8 cellular contexts compared by ENCODE assay signal in the genomic region with DNA sequence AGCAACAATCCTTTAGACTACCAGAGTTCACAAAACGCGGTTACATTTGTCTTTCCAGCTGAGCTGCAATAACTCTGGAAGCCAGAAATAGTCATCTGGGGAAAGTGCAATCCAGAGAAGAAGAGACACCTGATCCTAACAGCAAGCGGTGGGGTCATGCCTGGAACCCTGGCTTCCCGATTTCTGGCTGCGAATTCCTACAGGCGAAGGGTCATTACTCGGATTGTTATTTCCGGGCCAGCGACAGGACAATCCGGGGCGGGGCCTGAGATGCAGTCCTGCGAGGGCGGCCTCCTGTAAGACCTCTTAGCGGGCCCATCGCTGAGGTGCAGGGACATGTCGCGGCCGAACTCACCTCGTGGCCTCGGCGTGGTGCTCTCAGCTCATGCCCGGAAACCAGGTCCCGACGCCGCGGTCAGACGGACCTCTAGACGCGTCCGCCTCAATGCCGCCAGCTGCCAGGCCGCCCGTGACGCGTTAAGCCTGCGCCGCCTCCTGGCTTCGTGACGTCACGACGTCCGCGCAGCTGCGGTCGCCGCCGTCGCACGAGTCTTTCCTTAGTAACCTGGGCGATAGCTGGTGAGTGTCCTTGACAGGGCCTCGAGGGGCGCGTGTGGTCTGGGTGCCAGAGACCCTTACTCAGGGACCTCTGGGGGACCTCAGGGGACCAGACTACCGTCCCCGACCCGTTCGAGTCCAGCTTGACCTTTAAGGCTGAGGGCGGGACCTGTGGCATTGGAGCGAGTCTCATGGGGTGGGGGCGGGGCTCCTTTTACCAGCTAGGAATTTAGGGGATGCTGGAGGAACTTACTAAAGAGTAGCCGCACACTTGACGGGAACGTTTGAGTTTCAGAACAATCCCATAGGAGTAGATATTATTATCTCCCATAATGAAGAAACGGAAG. TPM values are rescaled to one million over a fixed set of nuclear protein-coding genes. Genes with fewer than 3 reads are reported as not detected.
DNase-seq lines count a peak whose midpoint lies in the region; ATAC-seq and TF ChIP-seq lines count a peak whose summit lies in the region.

A gene with protein sequence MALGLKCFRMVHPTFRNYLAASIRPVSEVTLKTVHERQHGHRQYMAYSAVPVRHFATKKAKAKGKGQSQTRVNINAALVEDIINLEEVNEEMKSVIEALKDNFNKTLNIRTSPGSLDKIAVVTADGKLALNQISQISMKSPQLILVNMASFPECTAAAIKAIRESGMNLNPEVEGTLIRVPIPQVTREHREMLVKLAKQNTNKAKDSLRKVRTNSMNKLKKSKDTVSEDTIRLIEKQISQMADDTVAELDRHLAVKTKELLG (plus strand): TSS at position 523 of the 905 bp plus-strand sequence. CDS start 6,010 bp downstream, outside the sequence.
A gene with protein sequence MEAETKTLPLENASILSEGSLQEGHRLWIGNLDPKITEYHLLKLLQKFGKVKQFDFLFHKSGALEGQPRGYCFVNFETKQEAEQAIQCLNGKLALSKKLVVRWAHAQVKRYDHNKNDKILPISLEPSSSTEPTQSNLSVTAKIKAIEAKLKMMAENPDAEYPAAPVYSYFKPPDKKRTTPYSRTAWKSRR (minus strand): TSS at position 481 of the 905 bp plus-strand sequence. CDS start 3,348 bp downstream, outside the sequence.

- peak within 1 kb of the TSS; percentile 99 for H3K4me3 Mint-ChIP-seq in T-helper 1 cell treated with Interleukin-12 subunit alpha and Interleukin-12 subunit beta and Interleukin-4 antibody, amounts not matched to agents 30 μg/mL and 1 μg/mL, for 36 hours
- H3K4me3 Mint-ChIP-seq in progenitor cell of endocrine pancreas (ENCODE audit: low read depth), result peak within 1 kb of the TSS; percentile 95

- peaks cover 18% of the 10 kb centered on the region for H3K36me3 ChIP-seq in left ventricle myocardium inferior
- peaks cover 24% of the 10 kb centered on the region for H3K36me3 ChIP-seq in upper lobe of right lung

- no peaks in the 10 kb centered on the region for H3K27me3 Mint-ChIP-seq in T-helper 1 cell treated with Interleukin-12 subunit alpha and Interleukin-12 subunit beta and Interleukin-4 antibody, amounts not matched to agents 30 μg/mL and 1 μg/mL, for 36 hours (ENCODE audit: low read depth)
- H3K27me3 Mint-ChIP-seq in progenitor cell of endocrine pancreas, result no peaks in the 10 kb centered on the region

- peak within 1 kb of the TSS; percentile 100 for H3K27ac Mint-ChIP-seq in T-helper 1 cell treated with Interleukin-12 subunit alpha and Interleukin-12 subunit beta and Interleukin-4 antibody, amounts not matched to agents 30 μg/mL and 1 μg/mL, for 36 hours
- H3K27ac Mint-ChIP-seq in progenitor cell of endocrine pancreas, result peak within 1 kb of the TSS; percentile 99

- H3K27me3 ChIP-seq in left ventricle myocardium inferior (ENCODE audit: low read depth), result no peaks in the 10 kb centered on the region
- no peaks in the 10 kb centered on the region for H3K27me3 ChIP-seq in upper lobe of right lung

- peak within 1 kb of the TSS; percentile 73 for H3K4me3 ChIP-seq in left ventricle myocardium inferior
- H3K4me3 ChIP-seq in upper lobe of right lung, result peak within 1 kb of the TSS; percentile 84

- H3K9me3 Mint-ChIP-seq in T-helper 1 cell treated with Interleukin-12 subunit alpha and Interleukin-12 subunit beta and Interleukin-4 antibody, amounts not matched to agents 30 μg/mL and 1 μg/mL, for 36 hours, result no peaks in the 10 kb centered on the region
- no peaks in the 10 kb centered on the region for H3K9me3 Mint-ChIP-seq in progenitor cell of endocrine pancreas (ENCODE audit: low read depth)

- H3K9me3 ChIP-seq in left ventricle myocardium inferior (replicated peaks) (no peaks in the 10 kb centered on the region), upper lobe of right lung (no peaks in the 10 kb centered on the region)

- H3K27ac ChIP-seq in left ventricle myocardium inferior (replicated peaks), result peak within 1 kb of the TSS; percentile 95
- H3K27ac ChIP-seq in upper lobe of right lung, result peak within 1 kb of the TSS; percentile 97

- peak; percentile 94 for DNase-seq in GM13976 (ENCODE audit: low spot score)
- peak; percentile 52 for DNase-seq in NCI-H1417 treated with DMSO at 0.1 percent for 48 hours (lab: John Stamatoyannopoulos, UW)
- peak; percentile 86 for DNase-seq in amniotic stem cell (lab: John Stamatoyannopoulos, UW)
- peak; percentile 93 for DNase-seq in left ventricle myocardium inferior
- DNase-seq in progenitor cell of endocrine pancreas (ENCODE audit: low spot score, unreplicated experiment), result peak; percentile 81
- DNase-seq in upper lobe of right lung, result peak; percentile 96

- peaks cover 78% of the 10 kb centered on the region for H3K4me1 ChIP-seq in left ventricle myocardium inferior
- H3K4me1 ChIP-seq in upper lobe of right lung, result peaks cover 34% of the 10 kb centered on the region

- intact Hi-C loops in left ventricle myocardium inferior (cut with micrococcal nuclease) (no loop called here), upper lobe of right lung (cut with DNase I) (no loop called here)

- TF ChIP-seq CTCF in GM13976 (IDR thresholded peaks at IDR 0.05; ENCODE audit: borderline replicate concordance, control extremely low read depth, extremely low read depth, insufficient read depth, missing control alignments) (no peak), left ventricle myocardium inferior (IDR thresholded peaks at IDR 0.05; ENCODE audit: borderline replicate concordance) (no peak), progenitor cell of endocrine pancreas (IDR thresholded peaks at IDR 0.05; ENCODE audit: unreplicated experiment) (no peak), upper lobe of right lung (IDR thresholded peaks at IDR 0.05) (no peak)

- peak; percentile 87 for ATAC-seq in HG02763 (IDR thresholded peaks at IDR 0.05; ENCODE audit: unreplicated experiment)
- peak; percentile 96 for ATAC-seq in upper lobe of right lung

- H3K4me1 Mint-ChIP-seq in T-helper 1 cell treated with Interleukin-12 subunit alpha and Interleukin-12 subunit beta and Interleukin-4 antibody, amounts not matched to agents 30 μg/mL and 1 μg/mL, for 36 hours (ENCODE audit: low read depth), result peaks cover 32% of the 10 kb centered on the region
- H3K4me1 Mint-ChIP-seq in progenitor cell of endocrine pancreas (ENCODE audit: low read depth), result peaks cover 21% of the 10 kb centered on the region

- H3K36me3 Mint-ChIP-seq in T-helper 1 cell treated with Interleukin-12 subunit alpha and Interleukin-12 subunit beta and Interleukin-4 antibody, amounts not matched to agents 30 μg/mL and 1 μg/mL, for 36 hours (ENCODE audit: low read depth), result peaks cover 15% of the 10 kb centered on the region
- peaks cover 5% of the 10 kb centered on the region for H3K36me3 Mint-ChIP-seq in progenitor cell of endocrine pancreas (ENCODE audit: insufficient read depth)

- in situ Hi-C loops in GM13976 (cut with MboI; ENCODE audit: low sequenced_read_pairs, unreplicated experiment), result no loop called here

RNA-seq across cellular contexts. Expression of the first gene that starts in this region (rescaled TPM):
- total RNA-seq in left ventricle myocardium inferior (35.8 TPM), progenitor cell of endocrine pancreas (34.3 and 40.4 TPM in 2 replicates), upper lobe of right lung (31.9 TPM)

RNA-seq across cellular contexts. Expression of the second gene that starts in this region (rescaled TPM):
- total RNA-seq in left ventricle myocardium inferior (40.7 TPM), progenitor cell of endocrine pancreas (16.7 and 23.6 TPM in 2 replicates), upper lobe of right lung (17.5 TPM)

Comparison
In these comparisons a context has a peak if more than half of its experiments do, and no peak if none do; other contexts are left out.
1. Peak in every context shown above with its lines: DNase-seq, ATAC-seq, H3K4me3 ChIP-seq and H3K27ac ChIP-seq.